1 cellular context compared by ENCODE assay signal in genomic region chr12:68835333-68835908, GRCh38.
TF ChIP-seq lines count a peak whose summit lies in the region.

No MANE protein-coding gene starts in this region.

TF ChIP-seq in GM23338, 12 proteins besides CTCF, POLR2A, EP300 and RAD21 (continued from another document):
- TF ChIP-seq, protein P1, sequence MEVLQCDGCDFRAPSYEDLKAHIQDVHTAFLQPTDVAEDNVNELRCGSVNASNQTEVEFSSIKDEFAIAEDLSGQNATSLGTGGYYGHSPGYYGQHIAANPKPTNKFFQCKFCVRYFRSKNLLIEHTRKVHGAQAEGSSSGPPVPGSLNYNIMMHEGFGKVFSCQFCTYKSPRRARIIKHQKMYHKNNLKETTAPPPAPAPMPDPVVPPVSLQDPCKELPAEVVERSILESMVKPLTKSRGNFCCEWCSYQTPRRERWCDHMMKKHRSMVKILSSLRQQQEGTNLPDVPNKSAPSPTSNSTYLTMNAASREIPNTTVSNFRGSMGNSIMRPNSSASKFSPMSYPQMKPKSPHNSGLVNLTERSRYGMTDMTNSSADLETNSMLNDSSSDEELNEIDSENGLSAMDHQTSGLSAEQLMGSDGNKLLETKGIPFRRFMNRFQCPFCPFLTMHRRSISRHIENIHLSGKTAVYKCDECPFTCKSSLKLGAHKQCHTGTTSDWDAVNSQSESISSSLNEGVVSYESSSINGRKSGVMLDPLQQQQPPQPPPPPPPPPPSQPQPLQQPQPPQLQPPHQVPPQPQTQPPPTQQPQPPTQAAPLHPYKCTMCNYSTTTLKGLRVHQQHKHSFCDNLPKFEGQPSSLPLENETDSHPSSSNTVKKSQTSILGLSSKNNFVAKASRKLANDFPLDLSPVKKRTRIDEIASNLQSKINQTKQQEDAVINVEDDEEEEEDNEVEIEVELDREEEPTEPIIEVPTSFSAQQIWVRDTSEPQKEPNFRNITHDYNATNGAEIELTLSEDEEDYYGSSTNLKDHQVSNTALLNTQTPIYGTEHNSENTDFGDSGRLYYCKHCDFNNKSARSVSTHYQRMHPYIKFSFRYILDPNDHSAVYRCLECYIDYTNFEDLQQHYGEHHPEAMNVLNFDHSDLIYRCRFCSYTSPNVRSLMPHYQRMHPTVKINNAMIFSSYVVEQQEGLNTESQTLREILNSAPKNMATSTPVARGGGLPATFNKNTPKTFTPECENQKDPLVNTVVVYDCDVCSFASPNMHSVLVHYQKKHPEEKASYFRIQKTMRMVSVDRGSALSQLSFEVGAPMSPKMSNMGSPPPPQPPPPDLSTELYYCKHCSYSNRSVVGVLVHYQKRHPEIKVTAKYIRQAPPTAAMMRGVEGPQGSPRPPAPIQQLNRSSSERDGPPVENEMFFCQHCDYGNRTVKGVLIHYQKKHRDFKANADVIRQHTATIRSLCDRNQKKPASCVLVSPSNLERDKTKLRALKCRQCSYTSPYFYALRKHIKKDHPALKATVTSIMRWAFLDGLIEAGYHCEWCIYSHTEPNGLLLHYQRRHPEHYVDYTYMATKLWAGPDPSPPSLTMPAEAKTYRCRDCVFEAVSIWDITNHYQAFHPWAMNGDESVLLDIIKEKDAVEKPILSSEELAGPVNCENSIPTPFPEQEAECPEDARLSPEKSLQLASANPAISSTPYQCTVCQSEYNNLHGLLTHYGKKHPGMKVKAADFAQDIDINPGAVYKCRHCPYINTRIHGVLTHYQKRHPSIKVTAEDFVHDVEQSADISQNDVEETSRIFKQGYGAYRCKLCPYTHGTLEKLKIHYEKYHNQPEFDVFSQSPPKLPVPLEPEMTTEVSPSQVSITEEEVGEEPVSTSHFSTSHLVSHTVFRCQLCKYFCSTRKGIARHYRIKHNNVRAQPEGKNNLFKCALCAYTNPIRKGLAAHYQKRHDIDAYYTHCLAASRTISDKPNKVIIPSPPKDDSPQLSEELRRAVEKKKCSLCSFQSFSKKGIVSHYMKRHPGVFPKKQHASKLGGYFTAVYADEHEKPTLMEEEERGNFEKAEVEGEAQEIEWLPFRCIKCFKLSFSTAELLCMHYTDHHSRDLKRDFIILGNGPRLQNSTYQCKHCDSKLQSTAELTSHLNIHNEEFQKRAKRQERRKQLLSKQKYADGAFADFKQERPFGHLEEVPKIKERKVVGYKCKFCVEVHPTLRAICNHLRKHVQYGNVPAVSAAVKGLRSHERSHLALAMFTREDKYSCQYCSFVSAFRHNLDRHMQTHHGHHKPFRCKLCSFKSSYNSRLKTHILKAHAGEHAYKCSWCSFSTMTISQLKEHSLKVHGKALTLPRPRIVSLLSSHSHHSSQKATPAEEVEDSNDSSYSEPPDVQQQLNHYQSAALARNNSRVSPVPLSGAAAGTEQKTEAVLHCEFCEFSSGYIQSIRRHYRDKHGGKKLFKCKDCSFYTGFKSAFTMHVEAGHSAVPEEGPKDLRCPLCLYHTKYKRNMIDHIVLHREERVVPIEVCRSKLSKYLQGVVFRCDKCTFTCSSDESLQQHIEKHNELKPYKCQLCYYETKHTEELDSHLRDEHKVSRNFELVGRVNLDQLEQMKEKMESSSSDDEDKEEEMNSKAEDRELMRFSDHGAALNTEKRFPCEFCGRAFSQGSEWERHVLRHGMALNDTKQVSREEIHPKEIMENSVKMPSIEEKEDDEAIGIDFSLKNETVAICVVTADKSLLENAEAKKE (CRISPR knock-in tag; IDR thresholded peaks at IDR 0.05) = no peak
- TF ChIP-seq CREB1 (CRISPR knock-in tag; IDR thresholded peaks at IDR 0.05; ENCODE audit: low read depth) = no peak
- no peak for TF ChIP-seq STAT1 (IDR thresholded peaks at IDR 0.05; ENCODE audit: unreplicated experiment)
- no peak for TF ChIP-seq POLR2AphosphoS5 (IDR thresholded peaks at IDR 0.05; ENCODE audit: low read depth)
- no peak for TF ChIP-seq ETS1 (IDR thresholded peaks at IDR 0.05)
- TF ChIP-seq NANOG (IDR thresholded peaks at IDR 0.05; ENCODE audit: borderline replicate concordance) = no peak
- TF ChIP-seq ZNF114 (CRISPR knock-in tag; IDR thresholded peaks at IDR 0.05) = no peak
- TF ChIP-seq ZNF331 (CRISPR knock-in tag; IDR thresholded peaks at IDR 0.05; ENCODE audit: low read depth) = no peak
- TF ChIP-seq EZH2 (IDR thresholded peaks at IDR 0.05; ENCODE audit: low read depth, unreplicated experiment) = no peak
- TF ChIP-seq EZH2phosphoT487 (IDR thresholded peaks at IDR 0.05; ENCODE audit: unreplicated experiment) = no peak
TF ChIP-seq in GM23338: peak in this region for 0.
